Comparison of ENCODE assay signal across 2 cellular contexts in the genomic region with DNA sequence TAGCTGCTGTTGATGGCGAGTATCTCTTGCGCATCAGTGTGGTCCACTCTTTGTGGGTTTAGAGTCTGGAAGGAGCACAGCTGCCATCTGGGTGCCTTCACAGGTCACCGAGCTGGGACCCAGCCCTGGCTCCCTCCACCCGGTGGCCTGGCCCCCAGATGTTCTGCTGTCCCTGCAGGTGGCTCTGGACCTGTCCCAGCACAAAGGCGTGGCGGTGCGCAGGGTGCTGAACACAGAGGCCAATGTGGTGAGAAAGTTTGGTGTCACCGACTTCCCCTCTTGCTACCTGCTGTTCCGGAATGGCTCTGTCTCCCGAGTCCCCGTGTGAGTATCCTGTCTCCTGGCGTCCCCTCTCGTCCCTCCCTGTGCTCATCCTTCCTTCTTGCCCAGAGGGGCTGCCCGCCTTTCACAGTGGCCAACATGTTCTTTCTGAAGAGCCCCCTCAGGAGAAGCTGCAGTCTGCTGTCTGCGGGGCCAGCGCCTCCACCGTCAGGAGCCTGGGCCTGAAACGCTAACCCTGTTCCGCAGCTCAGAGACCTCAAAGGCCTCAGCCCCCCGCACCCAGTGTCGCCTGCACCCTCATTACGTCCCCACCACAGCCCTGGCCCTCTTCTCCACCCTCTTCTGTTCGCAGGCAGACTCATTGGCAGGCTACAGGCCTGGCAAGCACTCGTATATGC.
TF ChIP-seq lines count a peak whose summit lies in the region.

No MANE protein-coding gene starts in this region.

TF ChIP-seq in GM23338, 12 proteins besides CTCF, POLR2A, EP300 and RAD21:
- no peak for TF ChIP-seq ZNF462 (CRISPR knock-in tag; IDR thresholded peaks at IDR 0.05)
- no peak for TF ChIP-seq ZNF331 (CRISPR knock-in tag; IDR thresholded peaks at IDR 0.05; ENCODE audit: low read depth)
- no peak for TF ChIP-seq JUNB (IDR thresholded peaks at IDR 0.05; ENCODE audit: unreplicated experiment)
- TF ChIP-seq CREB1 (CRISPR knock-in tag; IDR thresholded peaks at IDR 0.05; ENCODE audit: low read depth) = no peak
- TF ChIP-seq, protein P1, sequence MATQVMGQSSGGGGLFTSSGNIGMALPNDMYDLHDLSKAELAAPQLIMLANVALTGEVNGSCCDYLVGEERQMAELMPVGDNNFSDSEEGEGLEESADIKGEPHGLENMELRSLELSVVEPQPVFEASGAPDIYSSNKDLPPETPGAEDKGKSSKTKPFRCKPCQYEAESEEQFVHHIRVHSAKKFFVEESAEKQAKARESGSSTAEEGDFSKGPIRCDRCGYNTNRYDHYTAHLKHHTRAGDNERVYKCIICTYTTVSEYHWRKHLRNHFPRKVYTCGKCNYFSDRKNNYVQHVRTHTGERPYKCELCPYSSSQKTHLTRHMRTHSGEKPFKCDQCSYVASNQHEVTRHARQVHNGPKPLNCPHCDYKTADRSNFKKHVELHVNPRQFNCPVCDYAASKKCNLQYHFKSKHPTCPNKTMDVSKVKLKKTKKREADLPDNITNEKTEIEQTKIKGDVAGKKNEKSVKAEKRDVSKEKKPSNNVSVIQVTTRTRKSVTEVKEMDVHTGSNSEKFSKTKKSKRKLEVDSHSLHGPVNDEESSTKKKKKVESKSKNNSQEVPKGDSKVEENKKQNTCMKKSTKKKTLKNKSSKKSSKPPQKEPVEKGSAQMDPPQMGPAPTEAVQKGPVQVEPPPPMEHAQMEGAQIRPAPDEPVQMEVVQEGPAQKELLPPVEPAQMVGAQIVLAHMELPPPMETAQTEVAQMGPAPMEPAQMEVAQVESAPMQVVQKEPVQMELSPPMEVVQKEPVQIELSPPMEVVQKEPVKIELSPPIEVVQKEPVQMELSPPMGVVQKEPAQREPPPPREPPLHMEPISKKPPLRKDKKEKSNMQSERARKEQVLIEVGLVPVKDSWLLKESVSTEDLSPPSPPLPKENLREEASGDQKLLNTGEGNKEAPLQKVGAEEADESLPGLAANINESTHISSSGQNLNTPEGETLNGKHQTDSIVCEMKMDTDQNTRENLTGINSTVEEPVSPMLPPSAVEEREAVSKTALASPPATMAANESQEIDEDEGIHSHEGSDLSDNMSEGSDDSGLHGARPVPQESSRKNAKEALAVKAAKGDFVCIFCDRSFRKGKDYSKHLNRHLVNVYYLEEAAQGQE (IDR thresholded peaks at IDR 0.05; ENCODE audit: unreplicated experiment) = no peak
- no peak for TF ChIP-seq ZNF114 (CRISPR knock-in tag; IDR thresholded peaks at IDR 0.05)

TF ChIP-seq in H1, 55 proteins besides CTCF, POLR2A, EP300 and RAD21:
- no peak for TF ChIP-seq TBP (IDR thresholded peaks at IDR 0.05; ENCODE audit: low read depth, low read length)
- TF ChIP-seq TEAD4 (IDR thresholded peaks at IDR 0.05; ENCODE audit: low read depth, low read length) = no peak
- TF ChIP-seq RNF2 (IDR thresholded peaks at IDR 0.05; ENCODE audit: borderline replicate concordance, low read depth, low read length, missing control alignments, poor library complexity, severe bottlenecking) = no peak
- no peak for TF ChIP-seq SP4 (IDR thresholded peaks at IDR 0.05; ENCODE audit: low read length)
- TF ChIP-seq KDM5A (IDR thresholded peaks at IDR 0.05; ENCODE audit: low read length) = no peak
- TF ChIP-seq ATF3 (IDR thresholded peaks at IDR 0.05; ENCODE audit: insufficient read depth, low read depth, low read length) = no peak
- no peak for TF ChIP-seq CHD7 (IDR thresholded peaks at IDR 0.05; ENCODE audit: insufficient replicate concordance, low read length)
- no peak for TF ChIP-seq JUND (IDR thresholded peaks at IDR 0.05; ENCODE audit: low read length)
- TF ChIP-seq KDM1A (IDR thresholded peaks at IDR 0.05; ENCODE audit: borderline replicate concordance, low read length) = no peak
- TF ChIP-seq SUZ12 (IDR thresholded peaks at IDR 0.05; ENCODE audit: low read length) = no peak
- TF ChIP-seq CBX8 (IDR thresholded peaks at IDR 0.05; ENCODE audit: borderline replicate concordance, low read depth, low read length) = no peak
- no peak for TF ChIP-seq EZH2 (IDR thresholded peaks at IDR 0.05; ENCODE audit: low read depth, low read length, severe bottlenecking)
- no peak for TF ChIP-seq CREB1 (IDR thresholded peaks at IDR 0.05)
- no peak for TF ChIP-seq CEBPB (IDR thresholded peaks at IDR 0.05; ENCODE audit: low read depth, low read length)
- no peak for TF ChIP-seq MAFK (IDR thresholded peaks at IDR 0.05; ENCODE audit: low read depth, low read length)
- no peak for TF ChIP-seq CHD2 (IDR thresholded peaks at IDR 0.05; ENCODE audit: low read length)
- no peak for TF ChIP-seq ASH2L (IDR thresholded peaks at IDR 0.05; ENCODE audit: low read length)
